Comparison of ENCODE assay signal across 12 cellular contexts in genomic region chr6:33206027-33206863, GRCh38. TPM values are rescaled to one million over a fixed set of nuclear protein-coding genes. Genes with fewer than 3 reads are reported as not detected.
A peak's percentile ranks its signal among the peaks of the same experiment; 100 is the strongest.
DNase-seq lines count a peak whose midpoint lies in the region; ATAC-seq and TF ChIP-seq lines count a peak whose summit lies in the region.
"Had no signal": no experiment of that assay in that cellular context is flagged by ENCODE, and none has a peak within 500 bp of the region (broad histone marks: within the 10 kb centered on the region; RNA-seq: fewer than 3 reads in every experiment).

No MANE protein-coding gene starts in this region.

- no peaks in the 10 kb centered on the region for H3K27me3 ChIP-seq in AG04450 (ENCODE audit: control insufficient read depth, insufficient read depth, low read length)
- no peaks in the 10 kb centered on the region for H3K27me3 ChIP-seq in HAP-1 (ENCODE audit: low read depth)
- H3K27me3 ChIP-seq in mesendoderm (ENCODE audit: insufficient read depth, low read length, poor library complexity), result no peaks in the 10 kb centered on the region
- H3K27me3 ChIP-seq: adrenal gland, left lung had no signal

- H2BK5ac ChIP-seq in mesendoderm (ENCODE audit: low read length), result no peak overlapping the region

- peak overlapping the region; percentile 60 for H3K23ac ChIP-seq in mesendoderm (ENCODE audit: low read length)

- peak overlapping the region; percentile 91 for H3K27ac Mint-ChIP-seq in activated T-helper 17 cell treated with anti-CD3 and anti-CD28 coated beads, Interleukin-2, amount 50 U/mL, for 72 hours

- H2BK120ac ChIP-seq in mesendoderm (ENCODE audit: low read depth, low read length), result no peak overlapping the region

- H2AK5ac ChIP-seq in mesendoderm (ENCODE audit: low read length), result no peak overlapping the region

- H4K5ac ChIP-seq in mesendoderm (ENCODE audit: low read length), result no peak overlapping the region

- H2BK15ac ChIP-seq in mesendoderm (replicated peaks; ENCODE audit: low read depth), result no peak overlapping the region

- H3K4me2 ChIP-seq in mesendoderm (ENCODE audit: low read length), result no peak overlapping the region

- H3K36me3 ChIP-seq in HAP-1 (replicated peaks) (peaks cover 46% of the 10 kb centered on the region), mesendoderm (ENCODE audit: control insufficient read depth, insufficient read depth, low read length) (peaks cover 12% of the 10 kb centered on the region)

- H3K36me3 Mint-ChIP-seq in activated T-helper 17 cell treated with anti-CD3 and anti-CD28 coated beads, Interleukin-2, amount 50 U/mL, for 72 hours (ENCODE audit: low read depth), result peaks cover 71% of the 10 kb centered on the region

- H3K4me1 ChIP-seq in HAP-1 (peaks cover 34% of the 10 kb centered on the region), mesendoderm (ENCODE audit: control insufficient read depth, low read depth, low read length) (peaks cover 15% of the 10 kb centered on the region)

- no peak overlapping the region for H4K8ac ChIP-seq in mesendoderm (ENCODE audit: low read depth, low read length)

- in situ Hi-C loops in HAP-1 (cut with MboI; ENCODE audit: low sequenced_read_pairs), result no loop called here

- H3K9me3 Mint-ChIP-seq in activated T-helper 17 cell treated with anti-CD3 and anti-CD28 coated beads, Interleukin-2, amount 50 U/mL, for 72 hours, result no peaks in the 10 kb centered on the region

- H3K79me1 ChIP-seq in mesendoderm (ENCODE audit: low read length), result peaks cover 21% of the 10 kb centered on the region

- no peak overlapping the region for H3K9ac ChIP-seq in mesendoderm (ENCODE audit: low read length)

- CTCF ChIA-PET in AG04450 (lab: Charles Lee), result no interaction called here

- H3K4me3 Mint-ChIP-seq in activated T-helper 17 cell treated with anti-CD3 and anti-CD28 coated beads, Interleukin-2, amount 50 U/mL, for 72 hours, result peak overlapping the region; percentile 100

- no peaks in the 10 kb centered on the region for H3K27me3 Mint-ChIP-seq in activated T-helper 17 cell treated with anti-CD3 and anti-CD28 coated beads, Interleukin-2, amount 50 U/mL, for 72 hours

- no peak overlapping the region for H3K56ac ChIP-seq in mesendoderm (ENCODE audit: low read length)

- H3K9me3 ChIP-seq in AG04450 (ENCODE audit: control insufficient read depth, insufficient read depth, low read length) (no peaks in the 10 kb centered on the region; the same call in 1 of the 2 replicates), HAP-1 (no peaks in the 10 kb centered on the region)
- H3K9me3 ChIP-seq: adrenal gland, left lung had no signal

- no peak for ATAC-seq in activated T-helper 17 cell treated with anti-CD3 and anti-CD28 coated beads, Interleukin-2, amount 50 U/mL, for 72 hours (replicated peaks)
- no peak for ATAC-seq in GM18505 (IDR thresholded peaks at IDR 0.05; ENCODE audit: unreplicated experiment)
- ATAC-seq in HG03045 (IDR thresholded peaks at IDR 0.05; ENCODE audit: unreplicated experiment), result no peak
- ATAC-seq in HG03039 (IDR thresholded peaks at IDR 0.05; ENCODE audit: unreplicated experiment), result no peak

- H3K4ac ChIP-seq in mesendoderm (ENCODE audit: low read depth, low read length), result no peak overlapping the region

- no peak for DNase-seq in AG04450 (ENCODE audit: low read depth, low spot score)
- no peak for DNase-seq in HAP-1 (ENCODE audit: low spot score in 2 of 2)
- no peak for DNase-seq in mesendoderm
- DNase-seq in activated CD4-positive, CD25-positive, alpha-beta regulatory T cell (lab: John Stamatoyannopoulos, UW), result no peak
- DNase-seq: left lung, NCI-H2227 treated with DMSO at 0.1 percent for 48 hours, T-helper 9 cell had no signal

- no CpG with 5 or more reads among the region's 3 CpGs for WGBS in mesendoderm (ENCODE audit: extremely low coverage, insufficient coverage, low lambda C conversion rate)

- peaks cover 57% of the 10 kb centered on the region for H3K4me1 Mint-ChIP-seq in activated T-helper 17 cell treated with anti-CD3 and anti-CD28 coated beads, Interleukin-2, amount 50 U/mL, for 72 hours

- TF ChIP-seq CTCF in AG04450 (IDR thresholded peaks at IDR 0.05; ENCODE audit: low read depth, low read length), result no peak

- no peak for TF ChIP-seq POLR2A in GM18505 (IDR thresholded peaks at IDR 0.05; ENCODE audit: borderline replicate concordance, extremely low read depth, insufficient read depth, insufficient read length)

- H3K79me2 ChIP-seq in mesendoderm (ENCODE audit: control insufficient read depth, insufficient read depth, low read length), result peaks cover 14% of the 10 kb centered on the region

- no peak overlapping the region for H3K18ac ChIP-seq in mesendoderm (ENCODE audit: low read length)

- POLR2A ChIA-PET in AG04450 (lab: Yijun Ruan, JAX), result interaction anchor here (1.0 kb wide), 1 partner anchor 235 kb away, joined by 3 read pairs; no protein-coding TSS in a partner anchor

- peak overlapping the region; percentile 25 for H3K27ac ChIP-seq in AG04450 (ENCODE audit: low read depth, low read length)
- H3K27ac ChIP-seq in mesendoderm (ENCODE audit: low read depth, low read length), result no peak overlapping the region
- H3K27ac ChIP-seq: adrenal gland had no signal

- H3K4me3 ChIP-seq in AG04450 (ENCODE audit: low read depth, low read length) (no peak overlapping the region), HAP-1 (peak overlapping the region; percentile 93), mesendoderm (ENCODE audit: low read length) (no peak overlapping the region)

RNA-seq across cellular contexts. Expression of gene HSD17B8, which starts 1.8 kb away (rescaled TPM):
- polyA plus RNA-seq in AG04450 (2011; rRNA removed), result 4.9 and 5.7 TPM in 2 replicates
- 3.2 and 3.8 TPM in 2 replicates for polyA minus RNA-seq in AG04450 (2011; rRNA and poly(A)+ RNA removed)
- total RNA-seq in activated T-helper 17 cell treated with anti-CD3 and anti-CD28 coated beads, Interleukin-2, amount 50 U/mL, for 72 hours, result 10 to 100 TPM in 1 of 2 donors, 1 to 10 TPM in 1; 3.4 to 13.1 TPM
- polyA plus RNA-seq in mesendoderm (2013, experiment 1 of 2), result 2.1 TPM
- 2.1 TPM for polyA plus RNA-seq in mesendoderm (2013, experiment 2 of 2)

RNA-seq across cellular contexts. Expression of gene RING1, which starts 2.1 kb away (rescaled TPM):
- polyA plus RNA-seq in AG04450 (2011; rRNA removed), result 23.8 and 26.8 TPM in 2 replicates
- 20.3 and 29.5 TPM in 2 replicates for polyA minus RNA-seq in AG04450 (2011; rRNA and poly(A)+ RNA removed)
- 10 to 100 TPM; 22.7 to 25.1 TPM for total RNA-seq in activated T-helper 17 cell treated with anti-CD3 and anti-CD28 coated beads, Interleukin-2, amount 50 U/mL, for 72 hours
- polyA plus RNA-seq in mesendoderm (2013, experiment 1 of 2), result 25.9 TPM
- 25.7 TPM for polyA plus RNA-seq in mesendoderm (2013, experiment 2 of 2)

RNA-seq across cellular contexts. Expression of gene SLC39A7, which starts 5.6 kb away (rescaled TPM):
- polyA plus RNA-seq in AG04450 (2011; rRNA removed), result 129 and 150 TPM in 2 replicates
- polyA minus RNA-seq in AG04450 (2011; rRNA and poly(A)+ RNA removed), result 87.7 and 101 TPM in 2 replicates
- 10 to 100 TPM; 50.5 to 65.0 TPM for total RNA-seq in activated T-helper 17 cell treated with anti-CD3 and anti-CD28 coated beads, Interleukin-2, amount 50 U/mL, for 72 hours
- 44.7 TPM for polyA plus RNA-seq in mesendoderm (2013, experiment 1 of 2)
- 43.5 TPM for polyA plus RNA-seq in mesendoderm (2013, experiment 2 of 2)

RNA-seq across cellular contexts. Expression of gene RXRB, which starts 5.8 kb away (rescaled TPM):
- 38.5 and 44.1 TPM in 2 replicates for polyA plus RNA-seq in AG04450 (2011; rRNA removed)
- 42.7 and 51.4 TPM in 2 replicates for polyA minus RNA-seq in AG04450 (2011; rRNA and poly(A)+ RNA removed)
- total RNA-seq in activated T-helper 17 cell treated with anti-CD3 and anti-CD28 coated beads, Interleukin-2, amount 50 U/mL, for 72 hours, result 10 to 100 TPM; 31.0 to 68.7 TPM
- 7.3 TPM for polyA plus RNA-seq in mesendoderm (2013, experiment 1 of 2)
- 6.7 TPM for polyA plus RNA-seq in mesendoderm (2013, experiment 2 of 2)

RNA-seq across cellular contexts. Expression of gene COL11A2, which starts 14.0 kb away (rescaled TPM):
- 0.26 and 0.37 TPM in 2 replicates for polyA plus RNA-seq in AG04450 (2011; rRNA removed)
- polyA minus RNA-seq in AG04450 (2011; rRNA and poly(A)+ RNA removed), result 0.04 and 0.18 TPM in 2 replicates
- 1 to 10 TPM; 1.2 to 3.3 TPM for total RNA-seq in activated T-helper 17 cell treated with anti-CD3 and anti-CD28 coated beads, Interleukin-2, amount 50 U/mL, for 72 hours
- 0.52 TPM for polyA plus RNA-seq in mesendoderm (2013, experiment 1 of 2)
- polyA plus RNA-seq in mesendoderm (2013, experiment 2 of 2), result 0.57 TPM
